Comparison of ENCODE assay signal across 19 cellular contexts in the genomic region with DNA sequence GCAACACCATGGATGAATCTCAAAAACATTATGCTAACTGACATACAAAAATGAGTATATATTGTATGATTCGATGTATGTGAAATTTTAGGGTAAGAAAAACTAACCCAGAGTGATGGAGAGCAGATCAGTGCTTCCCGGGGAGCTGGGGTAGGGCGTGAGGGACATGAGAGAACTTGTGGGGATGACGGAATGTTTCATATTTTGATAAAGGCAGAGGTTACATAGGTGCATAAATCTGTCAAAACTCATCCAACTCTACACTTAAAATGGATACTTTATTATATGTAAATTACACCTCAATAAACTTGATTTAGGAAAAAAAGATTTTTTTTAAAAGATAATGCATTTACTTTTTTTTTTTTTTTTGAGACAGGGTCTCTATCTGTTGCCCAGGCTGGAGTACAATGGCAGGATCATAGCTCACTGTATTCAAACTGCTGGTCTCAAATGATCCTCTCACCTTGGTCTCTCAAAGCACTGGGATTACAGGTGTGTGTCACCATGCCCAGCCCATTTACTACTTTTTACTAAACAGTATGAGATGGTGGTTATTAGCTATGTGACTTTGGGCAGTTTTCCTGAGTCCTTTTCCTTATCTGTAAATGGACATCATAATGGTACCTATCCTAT. TPM values are rescaled to one million over a fixed set of nuclear protein-coding genes. Genes with fewer than 3 reads are reported as not detected.
A peak's percentile ranks its signal among the peaks of the same experiment; 100 is the strongest.
DNase-seq lines count a peak whose midpoint lies in the region; ATAC-seq, FAIRE-seq and TF ChIP-seq lines count a peak whose summit lies in the region.
"Had no signal": no experiment of that assay in that cellular context is flagged by ENCODE, and none has a peak within 500 bp of the region (broad histone marks: within the 10 kb centered on the region; RNA-seq: fewer than 3 reads in every experiment).

No MANE protein-coding gene starts in this region.

- H3K9me3 Mint-ChIP-seq in chondrocyte (ENCODE audit: low read depth) = no peaks in the 10 kb centered on the region
- no peaks in the 10 kb centered on the region for H3K9me3 Mint-ChIP-seq in MCF 10A (ENCODE audit: unreplicated experiment)

- DNase-seq in A549 (ENCODE audit: low read depth in 1 of 2, low spot score in 1 of 2) (no peak), chondrocyte (ENCODE audit: low spot score) (no peak), foreskin keratinocyte (peak in 1 of 2 donors; percentile 54), MCF 10A (ENCODE audit: unreplicated experiment) (no peak), NCI-H1930 (lab: John Stamatoyannopoulos, UW) (no peak), DMS79 treated with DMSO at 0.1 percent for 48 hours (lab: John Stamatoyannopoulos, UW) (no peak), dedifferentiated amniotic fluid mesenchymal stem cell (ENCODE audit: extremely low spot score) (no peak)
- DNase-seq: ACHN, AML-193, MV-4-11, NCI-H1417 treated with DMSO at 0.1 percent for 48 hours, NCI-H2081, NCI-H510A treated with DMSO at 0.1 percent for 48 hours, Right ventricle myocardium superior, SK-N-SH had no signal

- POLR2A ChIA-PET in A549 (lab: Yijun Ruan, JAX) (interaction anchor here (1.0 kb wide), 2 partner anchors 9 to 12 kb away, joined by 3 read pairs; no protein-coding TSS in a partner anchor), MCF 10A (lab: Yijun Ruan, JAX) (interaction anchor here (0.6 to 9.8 kb wide), 14 partner anchors 10 to 650 kb away, joined by 3 to 141 read pairs (median 4); a partner anchor contains a TSS)

- H3K27ac Mint-ChIP-seq in chondrocyte (ENCODE audit: unreplicated experiment) (peak overlapping the region; percentile 62), MCF 10A (ENCODE audit: low read depth, unreplicated experiment) (no peak overlapping the region)

- 94% methylated on average over 4 of the region's 4 CpGs for WGBS in A549 (ENCODE audit: missing lambda C conversion rate)

- no peaks in the 10 kb centered on the region for H3K27me3 Mint-ChIP-seq in chondrocyte (ENCODE audit: low read depth)
- H3K27me3 Mint-ChIP-seq in MCF 10A (ENCODE audit: insufficient read depth, unreplicated experiment) = no peaks in the 10 kb centered on the region

- no peaks in the 10 kb centered on the region; the same call in 1 of the 2 replicates for H3K36me3 ChIP-seq in KMS-11 (ENCODE audit: insufficient read depth)

- peak overlapping the region; percentile 87 for H3K4me2 ChIP-seq in A549
- peak overlapping the region; percentile 46 for H3K4me2 ChIP-seq in KMS-11
- H3K4me2 ChIP-seq: SK-N-SH had no signal

- TF ChIP-seq CTCF in A549 (IDR thresholded peaks at IDR 0.05) (no peak), KMS-11 (conservative IDR thresholded peaks at IDR 0.05; ENCODE audit: low read depth, low read length) (no peak), chondrocyte (IDR thresholded peaks at IDR 0.05) (no peak), foreskin keratinocyte (conservative IDR thresholded peaks at IDR 0.05) (no peak), MCF 10A (IDR thresholded peaks at IDR 0.05; ENCODE audit: unreplicated experiment) (no peak)

- no peaks in the 10 kb centered on the region for H3K9me3 ChIP-seq in A549
- H3K9me3 ChIP-seq: HAP-1, SK-N-SH had no signal

- H3K27me3 ChIP-seq in KMS-11 (ENCODE audit: insufficient read depth, low read depth) (no peaks in the 10 kb centered on the region), foreskin keratinocyte (no peaks in the 10 kb centered on the region)

- BruUV-seq in MCF 10A (replicated peaks; lab: Mats Ljungman, UMichigan) = no TSS peak

- no peak for ATAC-seq in A549
- ATAC-seq in foreskin keratinocyte = peak; percentile 42

- TF ChIP-seq RAD21 in A549 (conservative IDR thresholded peaks at IDR 0.05 in 1 of 2, IDR thresholded peaks at IDR 0.05 in 1 of 2) = no peak

- H4K20me1 ChIP-seq in KMS-11 (ENCODE audit: insufficient read depth) = peaks cover 98% of the 10 kb centered on the region

- H3K9ac ChIP-seq in KMS-11 = no peak overlapping the region
- H3K9ac ChIP-seq: SK-N-SH had no signal

- H3K4me1 Mint-ChIP-seq in chondrocyte (ENCODE audit: low read depth) = peaks cover 64% of the 10 kb centered on the region
- H3K4me1 Mint-ChIP-seq in MCF 10A (ENCODE audit: insufficient read depth, unreplicated experiment) = peaks cover 27% of the 10 kb centered on the region

- H3K4me3 ChIP-seq in A549 (no peak overlapping the region), KMS-11 (IDR thresholded peaks at IDR 0.05; ENCODE audit: insufficient read depth, low read depth, low read length) (no peak overlapping the region)
- H3K4me3 ChIP-seq: HAP-1 had no signal

- TF ChIP-seq POLR2A in A549 (IDR thresholded peaks at IDR 0.05; ENCODE audit: low read length) = no peak

- FAIRE-seq in A549 (lab: Jason Lieb, UNC) = no peak

- intact Hi-C loops in MCF 10A (cut with micrococcal nuclease) = loop anchor here (2.0 kb wide), 1 partner anchor 13 kb away; a partner anchor contains a TSS

- H3K36me3 Mint-ChIP-seq in chondrocyte (ENCODE audit: low read depth) (no peaks in the 10 kb centered on the region), MCF 10A (ENCODE audit: insufficient read depth, unreplicated experiment) (peaks cover 7% of the 10 kb centered on the region)

- H2AFZ ChIP-seq in KMS-11 (ENCODE audit: low read depth) = no peak overlapping the region

- H3K4me3 Mint-ChIP-seq in chondrocyte (ENCODE audit: unreplicated experiment) (no peak overlapping the region), MCF 10A (ENCODE audit: unreplicated experiment) (no peak overlapping the region)
- H3K4me3 Mint-ChIP-seq: CD14-positive monocyte had no signal

- no peak for TF ChIP-seq EP300 in A549 (IDR thresholded peaks at IDR 0.05)

- peaks cover 100% of the 10 kb centered on the region for H3K79me2 ChIP-seq in KMS-11 (ENCODE audit: insufficient read depth, low read depth)

- H3K4me1 ChIP-seq in A549 (peaks cover 75% of the 10 kb centered on the region), KMS-11 (ENCODE audit: low read depth, poor library complexity, severe bottlenecking) (peaks cover 94% of the 10 kb centered on the region), foreskin keratinocyte (peaks cover 29% of the 10 kb centered on the region)

- H3K27ac ChIP-seq in A549 (peak overlapping the region; percentile 33 to 34; a peak in 1 of 6 replicates), KMS-11 (no peak overlapping the region), foreskin keratinocyte (peak overlapping the region; percentile 38)
- H3K27ac ChIP-seq: HL-60 had no signal

- CTCF ChIA-PET in A549 (lab: Yijun Ruan, JAX) = interaction anchor here (1.2 to 2.5 kb wide), 5 partner anchors 9 to 253 kb away, joined by 3 to 9 read pairs (median 3); no protein-coding TSS in a partner anchor
- CTCF ChIA-PET in MCF 10A (lab: Yijun Ruan, JAX) = interaction anchor here (0.7 to 2.1 kb wide), 4 partner anchors 9 to 239 kb away, joined by 3 to 12 read pairs (median 6); no protein-coding TSS in a partner anchor

TF ChIP-seq in A549, 52 proteins besides CTCF, POLR2A, EP300 and RAD21:
- TF ChIP-seq SREBF2 (IDR thresholded peaks at IDR 0.05) (no peak), RARB (CRISPR knock-in tag; IDR thresholded peaks at IDR 0.05) (no peak), HEYL (CRISPR knock-in tag; IDR thresholded peaks at IDR 0.05) (no peak), RNF2 (IDR thresholded peaks at IDR 0.05; ENCODE audit: borderline replicate concordance, low read depth) (no peak), EHMT2 (IDR thresholded peaks at IDR 0.05; ENCODE audit: low read depth) (no peak)
- TF ChIP-seq, protein P1, sequence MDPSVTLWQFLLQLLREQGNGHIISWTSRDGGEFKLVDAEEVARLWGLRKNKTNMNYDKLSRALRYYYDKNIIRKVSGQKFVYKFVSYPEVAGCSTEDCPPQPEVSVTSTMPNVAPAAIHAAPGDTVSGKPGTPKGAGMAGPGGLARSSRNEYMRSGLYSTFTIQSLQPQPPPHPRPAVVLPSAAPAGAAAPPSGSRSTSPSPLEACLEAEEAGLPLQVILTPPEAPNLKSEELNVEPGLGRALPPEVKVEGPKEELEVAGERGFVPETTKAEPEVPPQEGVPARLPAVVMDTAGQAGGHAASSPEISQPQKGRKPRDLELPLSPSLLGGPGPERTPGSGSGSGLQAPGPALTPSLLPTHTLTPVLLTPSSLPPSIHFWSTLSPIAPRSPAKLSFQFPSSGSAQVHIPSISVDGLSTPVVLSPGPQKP (IDR thresholded peaks at IDR 0.05; ENCODE audit: low read depth, low read length) = no peak
- TF ChIP-seq, protein P2, sequence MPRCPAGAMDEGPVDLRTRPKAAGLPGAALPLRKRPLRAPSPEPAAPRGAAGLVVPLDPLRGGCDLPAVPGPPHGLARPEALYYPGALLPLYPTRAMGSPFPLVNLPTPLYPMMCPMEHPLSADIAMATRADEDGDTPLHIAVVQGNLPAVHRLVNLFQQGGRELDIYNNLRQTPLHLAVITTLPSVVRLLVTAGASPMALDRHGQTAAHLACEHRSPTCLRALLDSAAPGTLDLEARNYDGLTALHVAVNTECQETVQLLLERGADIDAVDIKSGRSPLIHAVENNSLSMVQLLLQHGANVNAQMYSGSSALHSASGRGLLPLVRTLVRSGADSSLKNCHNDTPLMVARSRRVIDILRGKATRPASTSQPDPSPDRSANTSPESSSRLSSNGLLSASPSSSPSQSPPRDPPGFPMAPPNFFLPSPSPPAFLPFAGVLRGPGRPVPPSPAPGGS (IDR thresholded peaks at IDR 0.05) = no peak

RNA-seq across cellular contexts. Expression of a gene that starts 13.7 kb away (rescaled TPM):
- 148 and 198 TPM in 2 replicates for polyA plus RNA-seq in A549 (2011; rRNA removed)
- polyA plus RNA-seq in A549 (2012; cell fraction: cytosol; rRNA removed) = 61.9 and 65.5 TPM in 2 replicates
- 27.8 and 48.0 TPM in 2 replicates for polyA plus RNA-seq in A549 (2012; cell fraction: nucleus; rRNA removed)
- polyA plus RNA-seq in A549 (2017; fragmentation: RNase III; extraction: RNeasy Plus Mini Kit Qiagen cat#74134 plus additional on column Dnase treatment) = 102 to 112 TPM (median 110 TPM) in 3 replicates
- polyA minus RNA-seq in A549 (2011; rRNA and poly(A)+ RNA removed) = 15.0 and 17.8 TPM in 2 replicates
- total RNA-seq in chondrocyte = 111 to 126 TPM (median 123 TPM) in 3 replicates
- 80.0 and 83.3 TPM in 2 replicates for total RNA-seq in foreskin keratinocyte
- polyA plus RNA-seq in foreskin keratinocyte = 106 and 123 TPM in 2 replicates
- 135 and 151 TPM in 2 replicates for total RNA-seq in MCF 10A (2022)
